Comparison of ENCODE assay signal across 1 cellular context in the genomic region with DNA sequence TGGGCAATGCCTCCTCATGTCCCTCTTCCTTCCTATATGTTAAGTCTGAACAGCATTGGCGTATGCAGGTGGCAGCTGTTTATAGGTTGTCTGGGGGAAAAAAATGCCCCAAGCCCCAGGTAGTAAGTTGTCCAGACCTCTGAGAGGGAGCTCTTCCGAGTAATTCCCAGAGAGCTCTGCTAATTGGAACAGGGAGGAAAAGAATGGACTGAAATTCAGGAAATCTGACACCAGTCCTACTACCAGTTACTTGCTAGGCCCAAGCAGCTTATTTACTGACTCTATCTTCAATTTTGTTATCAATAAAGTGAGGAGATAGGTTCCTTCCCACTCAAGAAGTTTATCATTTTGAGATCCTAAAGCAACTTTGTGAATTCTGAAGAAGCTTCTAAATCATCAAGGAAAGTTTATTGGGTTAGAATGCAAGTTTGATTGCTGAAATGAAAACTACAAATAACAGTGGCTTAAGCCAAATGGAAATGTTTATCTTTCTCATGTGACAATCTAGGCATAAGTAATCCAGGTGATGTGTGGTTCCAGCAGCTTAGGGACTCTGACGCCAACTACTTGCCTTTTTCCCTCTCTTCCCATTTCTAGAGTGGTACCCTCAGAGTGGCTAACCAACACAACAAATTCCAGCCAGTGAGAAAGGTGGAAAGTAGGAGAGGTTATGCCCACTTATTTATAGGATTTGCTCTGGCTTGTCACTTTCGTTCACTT.
TF ChIP-seq lines count a peak whose summit lies in the region.

No MANE protein-coding gene starts in this region.

TF ChIP-seq in GM23338, 12 proteins besides CTCF, POLR2A, EP300 and RAD21:
- TF ChIP-seq, protein P1, sequence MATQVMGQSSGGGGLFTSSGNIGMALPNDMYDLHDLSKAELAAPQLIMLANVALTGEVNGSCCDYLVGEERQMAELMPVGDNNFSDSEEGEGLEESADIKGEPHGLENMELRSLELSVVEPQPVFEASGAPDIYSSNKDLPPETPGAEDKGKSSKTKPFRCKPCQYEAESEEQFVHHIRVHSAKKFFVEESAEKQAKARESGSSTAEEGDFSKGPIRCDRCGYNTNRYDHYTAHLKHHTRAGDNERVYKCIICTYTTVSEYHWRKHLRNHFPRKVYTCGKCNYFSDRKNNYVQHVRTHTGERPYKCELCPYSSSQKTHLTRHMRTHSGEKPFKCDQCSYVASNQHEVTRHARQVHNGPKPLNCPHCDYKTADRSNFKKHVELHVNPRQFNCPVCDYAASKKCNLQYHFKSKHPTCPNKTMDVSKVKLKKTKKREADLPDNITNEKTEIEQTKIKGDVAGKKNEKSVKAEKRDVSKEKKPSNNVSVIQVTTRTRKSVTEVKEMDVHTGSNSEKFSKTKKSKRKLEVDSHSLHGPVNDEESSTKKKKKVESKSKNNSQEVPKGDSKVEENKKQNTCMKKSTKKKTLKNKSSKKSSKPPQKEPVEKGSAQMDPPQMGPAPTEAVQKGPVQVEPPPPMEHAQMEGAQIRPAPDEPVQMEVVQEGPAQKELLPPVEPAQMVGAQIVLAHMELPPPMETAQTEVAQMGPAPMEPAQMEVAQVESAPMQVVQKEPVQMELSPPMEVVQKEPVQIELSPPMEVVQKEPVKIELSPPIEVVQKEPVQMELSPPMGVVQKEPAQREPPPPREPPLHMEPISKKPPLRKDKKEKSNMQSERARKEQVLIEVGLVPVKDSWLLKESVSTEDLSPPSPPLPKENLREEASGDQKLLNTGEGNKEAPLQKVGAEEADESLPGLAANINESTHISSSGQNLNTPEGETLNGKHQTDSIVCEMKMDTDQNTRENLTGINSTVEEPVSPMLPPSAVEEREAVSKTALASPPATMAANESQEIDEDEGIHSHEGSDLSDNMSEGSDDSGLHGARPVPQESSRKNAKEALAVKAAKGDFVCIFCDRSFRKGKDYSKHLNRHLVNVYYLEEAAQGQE (IDR thresholded peaks at IDR 0.05; ENCODE audit: unreplicated experiment), result no peak
- TF ChIP-seq, protein P2, sequence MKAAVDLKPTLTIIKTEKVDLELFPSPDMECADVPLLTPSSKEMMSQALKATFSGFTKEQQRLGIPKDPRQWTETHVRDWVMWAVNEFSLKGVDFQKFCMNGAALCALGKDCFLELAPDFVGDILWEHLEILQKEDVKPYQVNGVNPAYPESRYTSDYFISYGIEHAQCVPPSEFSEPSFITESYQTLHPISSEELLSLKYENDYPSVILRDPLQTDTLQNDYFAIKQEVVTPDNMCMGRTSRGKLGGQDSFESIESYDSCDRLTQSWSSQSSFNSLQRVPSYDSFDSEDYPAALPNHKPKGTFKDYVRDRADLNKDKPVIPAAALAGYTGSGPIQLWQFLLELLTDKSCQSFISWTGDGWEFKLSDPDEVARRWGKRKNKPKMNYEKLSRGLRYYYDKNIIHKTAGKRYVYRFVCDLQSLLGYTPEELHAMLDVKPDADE (IDR thresholded peaks at IDR 0.05), result no peak
- TF ChIP-seq CREB1 (CRISPR knock-in tag; IDR thresholded peaks at IDR 0.05; ENCODE audit: low read depth), result no peak
- TF ChIP-seq JUNB (IDR thresholded peaks at IDR 0.05; ENCODE audit: unreplicated experiment), result no peak
